ENCODE assay signal across 8 cellular contexts in genomic region chr1:157992813-157993178, GRCh38. TPM values are rescaled to one million over a fixed set of nuclear protein-coding genes. Genes with fewer than 3 reads are reported as not detected.
DNase-seq lines count a peak whose midpoint lies in the region; ATAC-seq and TF ChIP-seq lines count a peak whose summit lies in the region.

No MANE protein-coding gene starts in this region.

- POLR2A ChIA-PET in T-cell (lab: Charles Lee) = no interaction called here

- H3K4me1 Mint-ChIP-seq in GM23338 = peaks cover 42% of the 10 kb centered on the region
- H3K4me1 Mint-ChIP-seq in T-cell = peaks cover 5 to 13% (median 7%) of the 10 kb centered on the region in 3 donors

- TF ChIP-seq CTCF in GM23338 (conservative IDR thresholded peaks at IDR 0.05; ENCODE audit: low read depth in 2 of 2) (no peak), cardiac muscle cell (IDR thresholded peaks at IDR 0.05; ENCODE audit: low read depth, low read length) (no peak), retinal pigment epithelial cell (conservative IDR thresholded peaks at IDR 0.05; ENCODE audit: low read depth, low read length) (no peak)

- H4K20me1 ChIP-seq in GM23338 (replicated peaks; ENCODE audit: insufficient read depth) = no peaks in the 10 kb centered on the region; the same call in 1 of the 2 replicates

- no peaks in the 10 kb centered on the region for H3K9me3 Mint-ChIP-seq in GM23338
- no peaks in the 10 kb centered on the region for H3K9me3 Mint-ChIP-seq in T-cell

- H3K36me3 ChIP-seq in GM23338 (ENCODE audit: insufficient read depth) (no peaks in the 10 kb centered on the region), cardiac muscle cell (no peaks in the 10 kb centered on the region)

- CTCF ChIA-PET in T-cell (lab: Charles Lee) = interaction anchor here in 1 of 2 donors (1.4 to 1.8 kb wide), 2 partner anchors 129 to 132 kb away, joined by 11 to 14 read pairs; no protein-coding TSS in a partner anchor

- H3K4me1 ChIP-seq in GM23338 (ENCODE audit: insufficient read depth) (peaks cover 30% of the 10 kb centered on the region), cardiac muscle cell (ENCODE audit: low read depth) (peaks cover 11% of the 10 kb centered on the region)

- DNase-seq in GM23338 (ENCODE audit: low spot score) (peak; percentile 61), T-cell (peak in 1 of 34 experiments; percentile 7), cardiac muscle cell (ENCODE audit: low read depth in 1 of 2, low spot score in 1 of 2) (peak in 1 of 2 donors; percentile 26), retinal pigment epithelial cell (ENCODE audit: low read depth) (no peak), OCI-M1 (lab: John Stamatoyannopoulos, UW) (no peak), SK-N-DZ (ENCODE audit: low spot score) (no peak), NCI-H2171 treated with DMSO at 0.1 percent for 48 hours (lab: John Stamatoyannopoulos, UW) (no peak)
- DNase-seq in stimulated activated CD8-positive, alpha-beta memory T cell treated with anti-CD3 and anti-CD28 coated beads, Interleukin-4, amount 100 ng/mL, for 48 hours = no peak

- ATAC-seq in GM23338 (peak; percentile 4; the same call in 2 of the 3 replicates), T-cell (replicated peaks in 1 of 4) (no peak)

- H3K27me3 ChIP-seq in GM23338 (ENCODE audit: insufficient read depth) = 0 out of 2 replicates have a peak, but pooled peaks cover 5% of the 10 kb centered on the region
- H3K27me3 ChIP-seq in cardiac muscle cell = no peaks in the 10 kb centered on the region

- no peaks in the 10 kb centered on the region for H3K9me2 ChIP-seq in GM23338 (ENCODE audit: insufficient read depth)

- peak overlapping the region; percentile 85 for H2AFZ ChIP-seq in GM23338

- H3K27me3 Mint-ChIP-seq in GM23338 (ENCODE audit: insufficient read depth, low read depth, poor library complexity) (peaks cover 20% of the 10 kb centered on the region), T-cell (peaks cover 48 to 61% of the 10 kb centered on the region in 2 donors)

- H3K27ac Mint-ChIP-seq in GM23338 = 0 out of 2 replicates have a peak overlapping the region, but pooled peaks have one; percentile 83
- H3K27ac Mint-ChIP-seq in T-cell = no peak overlapping the region

- peaks cover 3% of the 10 kb centered on the region; the same call in 1 of the 3 replicates for H3K36me3 Mint-ChIP-seq in GM23338 (ENCODE audit: low read depth)
- no peaks in the 10 kb centered on the region for H3K36me3 Mint-ChIP-seq in T-cell

- peak overlapping the region; percentile 91 for H3K4me3 Mint-ChIP-seq in GM23338
- H3K4me3 Mint-ChIP-seq in T-cell = peak overlapping the region; percentile 37 to 70 (median 40)

- H3K27ac ChIP-seq in GM23338 (ENCODE audit: low read depth) (no peak overlapping the region), cardiac muscle cell (no peak overlapping the region)

- no peaks in the 10 kb centered on the region for H3K9me3 ChIP-seq in cardiac muscle cell (ENCODE audit: low read depth)

- H3K4me3 ChIP-seq in GM23338 = peak overlapping the region; percentile 94
- H3K4me3 ChIP-seq in cardiac muscle cell = peak overlapping the region; percentile 94
- peak overlapping the region; percentile 95 for H3K4me3 ChIP-seq in retinal pigment epithelial cell (ENCODE audit: low read length)

- peak overlapping the region; percentile 93 for H3K4me2 ChIP-seq in GM23338

- peaks cover 42% of the 10 kb centered on the region for H3K79me2 ChIP-seq in GM23338 (replicated peaks; ENCODE audit: insufficient read depth)

- H3F3A ChIP-seq in GM23338 (replicated peaks; ENCODE audit: low read depth) = no peaks in the 10 kb centered on the region

TF ChIP-seq in GM23338, 12 proteins besides CTCF, POLR2A, EP300 and RAD21:
- TF ChIP-seq EZH2phosphoT487 (IDR thresholded peaks at IDR 0.05; ENCODE audit: unreplicated experiment) (no peak), ZNF331 (CRISPR knock-in tag; IDR thresholded peaks at IDR 0.05; ENCODE audit: low read depth) (no peak), EZH2 (IDR thresholded peaks at IDR 0.05; ENCODE audit: low read depth, unreplicated experiment) (no peak), ZNF114 (CRISPR knock-in tag; IDR thresholded peaks at IDR 0.05) (no peak), POLR2AphosphoS5 (IDR thresholded peaks at IDR 0.05; ENCODE audit: low read depth) (no peak), ETS1 (IDR thresholded peaks at IDR 0.05) (no peak), JUNB (IDR thresholded peaks at IDR 0.05; ENCODE audit: unreplicated experiment) (no peak)

RNA-seq across cellular contexts. Expression of gene KIRREL1, which starts 0.6 kb away (rescaled TPM):
- 35.2 and 41.0 TPM in 2 replicates for total RNA-seq in GM23338 (2014; rRNA removed; shearing (Covaris generic))
- polyA plus RNA-seq in GM23338 (2016; fragmentation: Nextera tagmentation; extraction: Ambion mirVana) = 5.1 and 5.6 TPM in 2 replicates
- under 1 TPM in 3 of 5 donors, not detected in 2; 0.16 to 0.20 (median 0.19) TPM for total RNA-seq in T-cell
- total RNA-seq in cardiac muscle cell = 24.8 and 33.2 TPM in 2 replicates
- polyA plus RNA-seq in cardiac muscle cell = 8.2 and 10.6 TPM in 2 replicates
- polyA plus RNA-seq in SK-N-DZ (2014; cell fraction: cytosol; rRNA removed) = 0.54 and 0.59 TPM in 2 replicates
- 0.43 and 0.45 TPM in 2 replicates for polyA plus RNA-seq in SK-N-DZ (2014; cell fraction: nucleus; rRNA removed)

Comparison
In these comparisons a context has a peak if more than half of its experiments do, and no peak if none do; other contexts are left out.
1. RNA of gene KIRREL1, which starts 0.6 kb away (total RNA-seq): 35.2 to 41.0 TPM in GM23338 and 24.8 to 33.2 TPM in cardiac muscle cell; 0.16 to 0.20 TPM in T-cell; every median in the first group is over 10 times any median in the second.
2. Peak in every context shown above with its lines, with median percentiles within 50 percentile points of each other: H3K4me3 ChIP-seq.